In genomic region chr10:94546616-94547175, GRCh38 we compare ENCODE assay signal across 8 cellular contexts. TPM values are rescaled to one million over a fixed set of nuclear protein-coding genes. Genes with fewer than 3 reads are reported as not detected.
A peak's percentile ranks its signal among the peaks of the same experiment; 100 is the strongest.
DNase-seq lines count a peak whose midpoint lies in the region; ATAC-seq and TF ChIP-seq lines count a peak whose summit lies in the region.

No MANE protein-coding gene starts in this region.

- DNase-seq in DMS53 (lab: John Stamatoyannopoulos, UW), result peak; percentile 15
- DNase-seq in DMS53 treated with DMSO at 0.1 percent for 48 hours (lab: John Stamatoyannopoulos, UW; ENCODE audit: unreplicated experiment), result no peak
- peak; percentile 19 to 29 for DNase-seq in Kasumi-1 (lab: John Stamatoyannopoulos, UW)
- DNase-seq in brain microvascular endothelial cell, result no peak
- DNase-seq in mesendoderm, result no peak
- no peak for DNase-seq in activated CD4-positive, alpha-beta T cell treated with anti-CD3 and anti-CD28 coated beads for 48 hours

- H3K18ac ChIP-seq in mesendoderm (ENCODE audit: low read length), result no peak overlapping the region

- H3K56ac ChIP-seq in mesendoderm (ENCODE audit: low read length), result peak overlapping the region; percentile 98

- no peak overlapping the region for H2BK120ac ChIP-seq in mesendoderm (ENCODE audit: low read depth, low read length)

- in situ Hi-C loops in brain microvascular endothelial cell (cut with HindIII; ENCODE audit: low pct_ligation_motif_present, low sequenced_read_pairs), result no loop called here

- H3K27me3 ChIP-seq in brain microvascular endothelial cell (replicated peaks) (no peaks in the 10 kb centered on the region), mesendoderm (ENCODE audit: insufficient read depth, low read length, poor library complexity) (no peaks in the 10 kb centered on the region)

- no peak overlapping the region for H3K23ac ChIP-seq in mesendoderm (ENCODE audit: low read length)

- no peak overlapping the region for H3K4ac ChIP-seq in mesendoderm (ENCODE audit: low read depth, low read length)

- TF ChIP-seq CTCF in brain microvascular endothelial cell (IDR thresholded peaks at IDR 0.05; ENCODE audit: low read depth, low read length, missing control alignments), result no peak

- H4K5ac ChIP-seq in mesendoderm (ENCODE audit: low read length), result no peak overlapping the region

- no peak overlapping the region for H4K8ac ChIP-seq in mesendoderm (ENCODE audit: low read depth, low read length)

- H3K36me3 ChIP-seq in brain microvascular endothelial cell (replicated peaks) (no peaks in the 10 kb centered on the region), mesendoderm (ENCODE audit: control insufficient read depth, insufficient read depth, low read length) (no peaks in the 10 kb centered on the region)

- H3K4me1 ChIP-seq in mesendoderm (ENCODE audit: control insufficient read depth, low read depth, low read length), result no peaks in the 10 kb centered on the region

- peaks cover 40% of the 10 kb centered on the region for H3K79me2 ChIP-seq in mesendoderm (ENCODE audit: control insufficient read depth, insufficient read depth, low read length)

- ATAC-seq in GM21619 (IDR thresholded peaks at IDR 0.05; ENCODE audit: unreplicated experiment) (no peak), HG03135 (IDR thresholded peaks at IDR 0.05; ENCODE audit: unreplicated experiment) (no peak)

- H3K9ac ChIP-seq in mesendoderm (ENCODE audit: low read length), result peak overlapping the region; percentile 90

- H3K79me1 ChIP-seq in mesendoderm (ENCODE audit: low read length), result no peaks in the 10 kb centered on the region

- no CpG with 5 or more reads among the region's 4 CpGs for WGBS in mesendoderm (ENCODE audit: extremely low coverage, insufficient coverage, low lambda C conversion rate)

- H2BK5ac ChIP-seq in mesendoderm (ENCODE audit: low read length), result no peak overlapping the region

- H3K27ac ChIP-seq in brain microvascular endothelial cell (no peak overlapping the region), mesendoderm (ENCODE audit: low read depth, low read length) (no peak overlapping the region)

- H3K4me3 ChIP-seq in brain microvascular endothelial cell (ENCODE audit: low read depth, low read length), result peak overlapping the region; percentile 93
- peak overlapping the region; percentile 80 for H3K4me3 ChIP-seq in mesendoderm (ENCODE audit: low read length)

- no peak overlapping the region for H2BK15ac ChIP-seq in mesendoderm (replicated peaks; ENCODE audit: low read depth)

- peak overlapping the region; percentile 66 for H3K4me2 ChIP-seq in mesendoderm (ENCODE audit: low read length)

- H2AK5ac ChIP-seq in mesendoderm (ENCODE audit: low read length), result no peak overlapping the region

RNA-seq across cellular contexts. Expression of gene HELLS, which starts 1.1 kb away (rescaled TPM):
- polyA plus RNA-seq in mesendoderm (2013, experiment 1 of 2), result 78.8 TPM
- polyA plus RNA-seq in mesendoderm (2013, experiment 2 of 2), result 73.0 TPM

Comparison
In these comparisons a context has a peak if more than half of its experiments do, and no peak if none do; other contexts are left out.
1. DNase-seq: peak in DMS53 (single experiment) and Kasumi-1 (2 of 2); none in DMS53 treated with DMSO at 0.1 percent for 48 hours (single experiment), brain microvascular endothelial cell (single experiment), mesendoderm (single experiment) and activated CD4-positive, alpha-beta T cell treated with anti-CD3 and anti-CD28 coated beads for 48 hours (single experiment).